18 cellular contexts compared by ENCODE assay signal in the genomic region with DNA sequence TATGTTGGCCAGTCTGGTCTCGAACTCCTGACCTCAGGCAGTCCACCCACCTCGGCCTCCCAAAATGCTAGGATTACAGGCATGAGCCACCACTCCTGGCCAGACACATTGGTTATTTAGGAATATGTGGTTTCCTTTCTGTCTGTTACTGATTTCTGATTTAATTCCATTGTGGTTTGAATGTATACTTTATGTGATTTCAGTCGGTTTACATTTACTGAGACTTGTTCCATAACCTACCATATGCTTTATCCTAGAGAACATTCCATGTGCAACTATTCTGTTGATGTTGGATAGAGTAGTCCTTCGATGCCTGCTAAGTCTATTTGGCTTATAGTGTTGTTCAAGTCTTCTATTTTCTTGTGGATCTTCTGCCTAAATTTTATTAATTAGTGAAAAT. TPM values are rescaled to one million over a fixed set of nuclear protein-coding genes. Genes with fewer than 3 reads are reported as not detected.
DNase-seq lines count a peak whose midpoint lies in the region; ATAC-seq lines count a peak whose summit lies in the region.
"Had no signal": no experiment of that assay in that cellular context is flagged by ENCODE, and none has a peak within 500 bp of the region (broad histone marks: within the 10 kb centered on the region; RNA-seq: fewer than 3 reads in every experiment).

No MANE protein-coding gene starts in this region.

- no peak overlapping the region for H2BK15ac ChIP-seq in mesenchymal stem cell (ENCODE audit: low read depth, poor library complexity, severe bottlenecking)

- H2BK12ac ChIP-seq in mesenchymal stem cell (ENCODE audit: low read length in 2 of 2), result no peak overlapping the region

- H3K9ac ChIP-seq in mesenchymal stem cell (ENCODE audit: low read length), result no peak overlapping the region
- H3K9ac ChIP-seq: BLaER1 treated with 17β-estradiol and CSF1 and Interleukin-3, amounts not matched to agents 10 nM and 100 nM had no signal

- H4K8ac ChIP-seq in mesenchymal stem cell (ENCODE audit: low read length), result no peak overlapping the region

- no peak overlapping the region for H4K91ac ChIP-seq in mesenchymal stem cell (ENCODE audit: low read length)

- H3K27me3 ChIP-seq in CD4-positive, CD25-positive, alpha-beta regulatory T cell (ENCODE audit: control insufficient read depth, insufficient read depth, low read length), result no peaks in the 10 kb centered on the region
- H3K27me3 ChIP-seq in mesenchymal stem cell (ENCODE audit: control insufficient read depth in 1 of 2, insufficient read depth in 1 of 2, low read length in 2 of 2), result no peaks in the 10 kb centered on the region
- H3K27me3 ChIP-seq: BLaER1 treated with 17β-estradiol and CSF1 and Interleukin-3, amounts not matched to agents 10 nM and 100 nM had no signal

- H3K4ac ChIP-seq in mesenchymal stem cell (ENCODE audit: low read depth in 1 of 2, low read length in 2 of 2), result no peak overlapping the region

- 93% methylated on average over 3 of the region's 4 CpGs for WGBS in mesenchymal stem cell

- H3K9me3 ChIP-seq in CD4-positive, CD25-positive, alpha-beta regulatory T cell (ENCODE audit: control insufficient read depth in 2 of 2, low read length in 2 of 2), result no peaks in the 10 kb centered on the region
- H3K9me3 ChIP-seq in T-helper 17 cell (ENCODE audit: control insufficient read depth, low read length, poor library complexity, severe bottlenecking) (peaks cover 3% of the 10 kb centered on the region), mesenchymal stem cell (ENCODE audit: control insufficient read depth, low read length) (no peaks in the 10 kb centered on the region)
- H3K9me3 ChIP-seq: BLaER1 treated with 17β-estradiol and CSF1 and Interleukin-3, amounts not matched to agents 10 nM and 100 nM; Caco-2 had no signal

- DNase-seq in activated CD4-positive, alpha-beta memory T cell treated with anti-CD3 and anti-CD28 coated beads for 36 hours, result no peak
- no peak for DNase-seq in activated CD4-positive, alpha-beta memory T cell treated with anti-CD3 and anti-CD28 coated beads, Interleukin-2, amount 10 ng/mL, durations not matched to agents 7 days and 5 days
- DNase-seq in CD4-positive, CD25-positive, alpha-beta regulatory T cell, result no peak
- DNase-seq in T-helper 17 cell, result no peak
- peak; percentile 20 for DNase-seq in mesenchymal stem cell
- no peak for DNase-seq in C1 segment of cervical spinal cord (lab: John Stamatoyannopoulos, UW)
- no peak for DNase-seq in HPDE6-E6E7 (ENCODE audit: extremely low spot score)
- DNase-seq: Caco-2; CD8-positive, alpha-beta T cell; DND-41; GDM1; HCEC 1CT; HFFc6 had no signal

- H2BK5ac ChIP-seq in mesenchymal stem cell (ENCODE audit: low read depth, low read length, poor library complexity, severe bottlenecking), result no peak overlapping the region

- H3K4me3 Mint-ChIP-seq in activated CD4-positive, alpha-beta memory T cell treated with anti-CD3 and anti-CD28 coated beads for 36 hours, result peak overlapping the region; percentile 51
- no peak overlapping the region for H3K4me3 Mint-ChIP-seq in activated CD4-positive, alpha-beta memory T cell treated with anti-CD3 and anti-CD28 coated beads, Interleukin-2, amount 10 ng/mL, durations not matched to agents 7 days and 5 days
- H3K4me3 Mint-ChIP-seq in CD4-positive, CD25-positive, alpha-beta regulatory T cell, result peak overlapping the region in 3 of 4 donors; percentile 33 to 88 (median 75)
- H3K4me3 Mint-ChIP-seq in T-helper 17 cell, result peak overlapping the region; percentile 76
- H3K4me3 Mint-ChIP-seq: CD8-positive, alpha-beta T cell; HFFc6 had no signal

- H3K4me1 Mint-ChIP-seq in activated CD4-positive, alpha-beta memory T cell treated with anti-CD3 and anti-CD28 coated beads for 36 hours (ENCODE audit: low read depth), result peaks cover 24% of the 10 kb centered on the region
- peaks cover 28% of the 10 kb centered on the region for H3K4me1 Mint-ChIP-seq in activated CD4-positive, alpha-beta memory T cell treated with anti-CD3 and anti-CD28 coated beads, Interleukin-2, amount 10 ng/mL, durations not matched to agents 7 days and 5 days
- peaks cover 3 to 29% (median 10%) of the 10 kb centered on the region in 4 donors for H3K4me1 Mint-ChIP-seq in CD4-positive, CD25-positive, alpha-beta regulatory T cell
- H3K4me1 Mint-ChIP-seq in T-helper 17 cell, result peaks cover 42% of the 10 kb centered on the region

- no peak overlapping the region for H3K4me3 ChIP-seq in CD4-positive, CD25-positive, alpha-beta regulatory T cell (ENCODE audit: low read depth, low read length)
- no peak overlapping the region for H3K4me3 ChIP-seq in mesenchymal stem cell (ENCODE audit: insufficient read depth in 1 of 2, low read depth in 1 of 2, low read length in 2 of 2)
- H3K4me3 ChIP-seq: BLaER1 treated with 17β-estradiol and CSF1 and Interleukin-3, amounts not matched to agents 10 nM and 100 nM had no signal

- H3K27ac ChIP-seq in CD4-positive, CD25-positive, alpha-beta regulatory T cell (ENCODE audit: insufficient read depth, low read length, poor library complexity, severe bottlenecking), result peak overlapping the region; percentile 52
- no peak overlapping the region for H3K27ac ChIP-seq in mesenchymal stem cell (ENCODE audit: low read length, poor library complexity, severe bottlenecking)
- H3K27ac ChIP-seq: 22Rv1; BLaER1 treated with 17β-estradiol and CSF1 and Interleukin-3, amounts not matched to agents 10 nM and 100 nM had no signal

- no peak overlapping the region for H2BK120ac ChIP-seq in mesenchymal stem cell (ENCODE audit: low read depth, low read length)

- no peak overlapping the region for H2AK5ac ChIP-seq in mesenchymal stem cell (ENCODE audit: low read length, severe bottlenecking)

- intact Hi-C loops in activated CD4-positive, alpha-beta memory T cell treated with anti-CD3 and anti-CD28 coated beads for 36 hours (cut with micrococcal nuclease), result loop anchor here (10.0 kb wide), 1 partner anchor 977 kb away; a partner anchor contains a TSS

- H3K4me2 ChIP-seq in mesenchymal stem cell (ENCODE audit: low read length, poor library complexity, severe bottlenecking), result no peak overlapping the region
- H3K4me2 ChIP-seq: BLaER1 treated with 17β-estradiol and CSF1 and Interleukin-3, amounts not matched to agents 10 nM and 100 nM had no signal

- no peaks in the 10 kb centered on the region for H3K27me3 Mint-ChIP-seq in activated CD4-positive, alpha-beta memory T cell treated with anti-CD3 and anti-CD28 coated beads for 36 hours
- H3K27me3 Mint-ChIP-seq in activated CD4-positive, alpha-beta memory T cell treated with anti-CD3 and anti-CD28 coated beads, Interleukin-2, amount 10 ng/mL, durations not matched to agents 7 days and 5 days, result no peaks in the 10 kb centered on the region
- H3K27me3 Mint-ChIP-seq in CD4-positive, CD25-positive, alpha-beta regulatory T cell, result peaks cover 4% of the 10 kb centered on the region
- H3K27me3 Mint-ChIP-seq in T-helper 17 cell, result no peaks in the 10 kb centered on the region

- peak overlapping the region; percentile 50 for H3K27ac Mint-ChIP-seq in activated CD4-positive, alpha-beta memory T cell treated with anti-CD3 and anti-CD28 coated beads for 36 hours
- H3K27ac Mint-ChIP-seq in activated CD4-positive, alpha-beta memory T cell treated with anti-CD3 and anti-CD28 coated beads, Interleukin-2, amount 10 ng/mL, durations not matched to agents 7 days and 5 days, result no peak overlapping the region
- peak overlapping the region in 1 of 3 donors; percentile 55 for H3K27ac Mint-ChIP-seq in CD4-positive, CD25-positive, alpha-beta regulatory T cell
- H3K27ac Mint-ChIP-seq in T-helper 17 cell, result peak overlapping the region; percentile 99
- H3K27ac Mint-ChIP-seq: CD8-positive, alpha-beta T cell; HFFc6 had no signal

- ATAC-seq in CD4-positive, CD25-positive, alpha-beta regulatory T cell (ENCODE audit: low read depth in 2 of 2), result no peak
- no peak for ATAC-seq in T-helper 17 cell
- ATAC-seq in HG03342 (IDR thresholded peaks at IDR 0.05; ENCODE audit: unreplicated experiment), result no peak
- ATAC-seq: CD8-positive, alpha-beta T cell had no signal

- no peak overlapping the region for H2AFZ ChIP-seq in mesenchymal stem cell (ENCODE audit: low read depth, low read length)

- no peak overlapping the region for H3K14ac ChIP-seq in mesenchymal stem cell (ENCODE audit: low read length in 2 of 2)

- H3K4me1 ChIP-seq in CD4-positive, CD25-positive, alpha-beta regulatory T cell (ENCODE audit: control insufficient read depth, insufficient read depth, low read length, poor library complexity, severe bottlenecking), result peaks cover 7% of the 10 kb centered on the region
- no peaks in the 10 kb centered on the region for H3K4me1 ChIP-seq in mesenchymal stem cell (ENCODE audit: control insufficient read depth, insufficient read depth, low read depth, low read length)

- H3K79me1 ChIP-seq in mesenchymal stem cell (replicated peaks; ENCODE audit: low read length, poor library complexity, severe bottlenecking), result no peaks in the 10 kb centered on the region

- CTCF ChIA-PET in activated CD4-positive, alpha-beta memory T cell treated with anti-CD3 and anti-CD28 coated beads for 36 hours (lab: Charles Lee), result interaction anchor here (0.9 kb wide), 1 partner anchor 46 kb away, joined by 5 read pairs; no protein-coding TSS in a partner anchor
- CTCF ChIA-PET in activated CD4-positive, alpha-beta memory T cell treated with anti-CD3 and anti-CD28 coated beads, Interleukin-2, amount 10 ng/mL, durations not matched to agents 7 days and 5 days (lab: Charles Lee), result no interaction called here

- H3K18ac ChIP-seq in mesenchymal stem cell (ENCODE audit: low read depth in 1 of 2, low read length in 2 of 2), result no peak overlapping the region

- no peak overlapping the region for H3K23ac ChIP-seq in mesenchymal stem cell (ENCODE audit: low read length in 2 of 2)

- H3K9me3 Mint-ChIP-seq in activated CD4-positive, alpha-beta memory T cell treated with anti-CD3 and anti-CD28 coated beads for 36 hours, result no peaks in the 10 kb centered on the region
- H3K9me3 Mint-ChIP-seq in activated CD4-positive, alpha-beta memory T cell treated with anti-CD3 and anti-CD28 coated beads, Interleukin-2, amount 10 ng/mL, durations not matched to agents 7 days and 5 days, result no peaks in the 10 kb centered on the region
- peaks cover 0 to 2% (median 0%) of the 10 kb centered on the region in 7 donors for H3K9me3 Mint-ChIP-seq in CD4-positive, CD25-positive, alpha-beta regulatory T cell
- H3K9me3 Mint-ChIP-seq: CD8-positive, alpha-beta T cell; HFFc6 had no signal

- peaks cover 11% of the 10 kb centered on the region for H3K36me3 Mint-ChIP-seq in activated CD4-positive, alpha-beta memory T cell treated with anti-CD3 and anti-CD28 coated beads for 36 hours
- H3K36me3 Mint-ChIP-seq in activated CD4-positive, alpha-beta memory T cell treated with anti-CD3 and anti-CD28 coated beads, Interleukin-2, amount 10 ng/mL, durations not matched to agents 7 days and 5 days (ENCODE audit: low read depth), result no peaks in the 10 kb centered on the region
- H3K36me3 Mint-ChIP-seq in CD4-positive, CD25-positive, alpha-beta regulatory T cell, result no peaks in the 10 kb centered on the region
- H3K36me3 Mint-ChIP-seq in T-helper 17 cell (ENCODE audit: low read depth), result peaks cover 4% of the 10 kb centered on the region
- H3K36me3 Mint-ChIP-seq: CD8-positive, alpha-beta T cell had no signal

- no peaks in the 10 kb centered on the region for H3K36me3 ChIP-seq in CD4-positive, CD25-positive, alpha-beta regulatory T cell (ENCODE audit: control insufficient read depth, insufficient read depth, low read length)
- no peaks in the 10 kb centered on the region for H3K36me3 ChIP-seq in mesenchymal stem cell (ENCODE audit: control insufficient read depth in 1 of 2, insufficient read depth in 2 of 2, low read depth in 1 of 2, low read length in 2 of 2)
- H3K36me3 ChIP-seq: BLaER1 treated with 17β-estradiol and CSF1 and Interleukin-3, amounts not matched to agents 10 nM and 100 nM had no signal

- POLR2A ChIA-PET in activated CD4-positive, alpha-beta memory T cell treated with anti-CD3 and anti-CD28 coated beads for 36 hours (lab: Charles Lee), result no interaction called here
- POLR2A ChIA-PET in activated CD4-positive, alpha-beta memory T cell treated with anti-CD3 and anti-CD28 coated beads, Interleukin-2, amount 10 ng/mL, durations not matched to agents 7 days and 5 days (lab: Charles Lee), result no interaction called here

RNA-seq across cellular contexts. Expression of a gene that starts 1.6 kb away (rescaled TPM):
- total RNA-seq in activated CD4-positive, alpha-beta memory T cell treated with anti-CD3 and anti-CD28 coated beads for 36 hours, result 10 to 100 TPM; 72.0 to 74.7 TPM
- total RNA-seq in activated CD4-positive, alpha-beta memory T cell treated with anti-CD3 and anti-CD28 coated beads, Interleukin-2, amount 10 ng/mL, durations not matched to agents 7 days and 5 days, result 1 to 10 TPM; 3.6 to 4.7 TPM
- 3.7 TPM for total RNA-seq in CD4-positive, CD25-positive, alpha-beta regulatory T cell
- 1 to 10 TPM in 3 of 4 donors, under 1 TPM in 1; 0.94 to 2.3 (median 2.1) TPM for polyA plus RNA-seq in CD4-positive, CD25-positive, alpha-beta regulatory T cell
- total RNA-seq in T-helper 17 cell, result 10 to 100 TPM; 24.3 to 39.7 TPM
- 1.2 TPM for polyA plus RNA-seq in mesenchymal stem cell (2013, experiment 1 of 2)
- 1.2 TPM for polyA plus RNA-seq in mesenchymal stem cell (2013, experiment 2 of 2)
- total RNA-seq: A673, H1, HFFc6 had no signal
- polyA plus RNA-seq: H1 had no signal

RNA-seq across cellular contexts. Expression of a gene that starts 59.4 kb away (rescaled TPM):
- not detected for total RNA-seq in activated CD4-positive, alpha-beta memory T cell treated with anti-CD3 and anti-CD28 coated beads for 36 hours
- total RNA-seq in activated CD4-positive, alpha-beta memory T cell treated with anti-CD3 and anti-CD28 coated beads, Interleukin-2, amount 10 ng/mL, durations not matched to agents 7 days and 5 days, result not detected
- total RNA-seq in CD4-positive, CD25-positive, alpha-beta regulatory T cell, result not detected
- polyA plus RNA-seq in CD4-positive, CD25-positive, alpha-beta regulatory T cell, result not detected
- not detected for total RNA-seq in T-helper 17 cell
- polyA plus RNA-seq in mesenchymal stem cell (2013, experiment 1 of 2), result 0.15 TPM
- 0.04 TPM for polyA plus RNA-seq in mesenchymal stem cell (2013, experiment 2 of 2)
- total RNA-seq: CD8-positive, alpha-beta T cell had no signal
